Comparison of ENCODE assay signal across 1 cellular context in genomic region chr9:96436456-96437126, GRCh38.
TF ChIP-seq lines count a peak whose summit lies in the region.

No MANE protein-coding gene starts in this region.

TF ChIP-seq in HepG2, 621 proteins besides CTCF, POLR2A, EP300 and RAD21 (continued from another document and continues in another):
- TF ChIP-seq, protein P1, sequence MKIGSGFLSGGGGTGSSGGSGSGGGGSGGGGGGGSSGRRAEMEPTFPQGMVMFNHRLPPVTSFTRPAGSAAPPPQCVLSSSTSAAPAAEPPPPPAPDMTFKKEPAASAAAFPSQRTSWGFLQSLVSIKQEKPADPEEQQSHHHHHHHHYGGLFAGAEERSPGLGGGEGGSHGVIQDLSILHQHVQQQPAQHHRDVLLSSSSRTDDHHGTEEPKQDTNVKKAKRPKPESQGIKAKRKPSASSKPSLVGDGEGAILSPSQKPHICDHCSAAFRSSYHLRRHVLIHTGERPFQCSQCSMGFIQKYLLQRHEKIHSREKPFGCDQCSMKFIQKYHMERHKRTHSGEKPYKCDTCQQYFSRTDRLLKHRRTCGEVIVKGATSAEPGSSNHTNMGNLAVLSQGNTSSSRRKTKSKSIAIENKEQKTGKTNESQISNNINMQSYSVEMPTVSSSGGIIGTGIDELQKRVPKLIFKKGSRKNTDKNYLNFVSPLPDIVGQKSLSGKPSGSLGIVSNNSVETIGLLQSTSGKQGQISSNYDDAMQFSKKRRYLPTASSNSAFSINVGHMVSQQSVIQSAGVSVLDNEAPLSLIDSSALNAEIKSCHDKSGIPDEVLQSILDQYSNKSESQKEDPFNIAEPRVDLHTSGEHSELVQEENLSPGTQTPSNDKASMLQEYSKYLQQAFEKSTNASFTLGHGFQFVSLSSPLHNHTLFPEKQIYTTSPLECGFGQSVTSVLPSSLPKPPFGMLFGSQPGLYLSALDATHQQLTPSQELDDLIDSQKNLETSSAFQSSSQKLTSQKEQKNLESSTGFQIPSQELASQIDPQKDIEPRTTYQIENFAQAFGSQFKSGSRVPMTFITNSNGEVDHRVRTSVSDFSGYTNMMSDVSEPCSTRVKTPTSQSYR (CRISPR knock-in tag; IDR thresholded peaks at IDR 0.05; ENCODE audit: borderline replicate concordance): peak; percentile 47; the same call in 1 of the 2 replicates
- TF ChIP-seq ZC3H13 (CRISPR knock-in tag; IDR thresholded peaks at IDR 0.05): no peak; the same call in 1 of the 2 replicates
- TF ChIP-seq PTBP1 (IDR thresholded peaks at IDR 0.05; ENCODE audit: low read depth, low read length, poor library complexity, severe bottlenecking): no peak
- no peak for TF ChIP-seq SCMH1 (CRISPR knock-in tag; IDR thresholded peaks at IDR 0.05; ENCODE audit: borderline replicate concordance)
- no peak for TF ChIP-seq ZC3H4 (CRISPR knock-in tag; IDR thresholded peaks at IDR 0.05; ENCODE audit: borderline replicate concordance)
- peak; percentile 27; the same call in 1 of the 2 replicates for TF ChIP-seq DNMT1 (CRISPR knock-in tag; IDR thresholded peaks at IDR 0.05)
- TF ChIP-seq TOE1 (CRISPR knock-in tag; IDR thresholded peaks at IDR 0.05): no peak
- peak; percentile 89 for TF ChIP-seq TARDBP (CRISPR knock-in tag; IDR thresholded peaks at IDR 0.05)
- TF ChIP-seq, protein P2, sequence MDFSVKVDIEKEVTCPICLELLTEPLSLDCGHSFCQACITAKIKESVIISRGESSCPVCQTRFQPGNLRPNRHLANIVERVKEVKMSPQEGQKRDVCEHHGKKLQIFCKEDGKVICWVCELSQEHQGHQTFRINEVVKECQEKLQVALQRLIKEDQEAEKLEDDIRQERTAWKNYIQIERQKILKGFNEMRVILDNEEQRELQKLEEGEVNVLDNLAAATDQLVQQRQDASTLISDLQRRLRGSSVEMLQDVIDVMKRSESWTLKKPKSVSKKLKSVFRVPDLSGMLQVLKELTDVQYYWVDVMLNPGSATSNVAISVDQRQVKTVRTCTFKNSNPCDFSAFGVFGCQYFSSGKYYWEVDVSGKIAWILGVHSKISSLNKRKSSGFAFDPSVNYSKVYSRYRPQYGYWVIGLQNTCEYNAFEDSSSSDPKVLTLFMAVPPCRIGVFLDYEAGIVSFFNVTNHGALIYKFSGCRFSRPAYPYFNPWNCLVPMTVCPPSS (IDR thresholded peaks at IDR 0.05): no peak
- TF ChIP-seq MIER3 (CRISPR knock-in tag; IDR thresholded peaks at IDR 0.05; ENCODE audit: borderline replicate concordance): peak; percentile 74; the same call in 1 of the 2 replicates
- no peak for TF ChIP-seq ZKSCAN1 (IDR thresholded peaks at IDR 0.05; ENCODE audit: low read length)
- TF ChIP-seq ZSCAN25 (CRISPR knock-in tag; IDR thresholded peaks at IDR 0.05): peak; percentile 50; the same call in 1 of the 2 replicates
- TF ChIP-seq ARID3A (IDR thresholded peaks at IDR 0.05; ENCODE audit: low read depth, low read length): no peak; the same call in 1 of the 2 replicates
- TF ChIP-seq LBX2 (CRISPR knock-in tag; IDR thresholded peaks at IDR 0.05; ENCODE audit: borderline replicate concordance): peak; percentile 91; the same call in 1 of the 2 replicates
- TF ChIP-seq ZMYM3 (CRISPR knock-in tag; IDR thresholded peaks at IDR 0.05): no peak
- TF ChIP-seq ZNF530 (CRISPR knock-in tag; IDR thresholded peaks at IDR 0.05; ENCODE audit: low read depth): no peak
- TF ChIP-seq ZNF276 (CRISPR knock-in tag; IDR thresholded peaks at IDR 0.05; ENCODE audit: low read depth): peak; percentile 92
- TF ChIP-seq, protein P3, sequence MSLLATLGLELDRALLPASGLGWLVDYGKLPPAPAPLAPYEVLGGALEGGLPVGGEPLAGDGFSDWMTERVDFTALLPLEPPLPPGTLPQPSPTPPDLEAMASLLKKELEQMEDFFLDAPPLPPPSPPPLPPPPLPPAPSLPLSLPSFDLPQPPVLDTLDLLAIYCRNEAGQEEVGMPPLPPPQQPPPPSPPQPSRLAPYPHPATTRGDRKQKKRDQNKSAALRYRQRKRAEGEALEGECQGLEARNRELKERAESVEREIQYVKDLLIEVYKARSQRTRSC (CRISPR knock-in tag; IDR thresholded peaks at IDR 0.05; ENCODE audit: low read depth): no peak
- TF ChIP-seq ATF7-NPFF (CRISPR knock-in tag; IDR thresholded peaks at IDR 0.05; ENCODE audit: low read depth): no peak
- TF ChIP-seq ZNF549 (CRISPR knock-in tag; IDR thresholded peaks at IDR 0.05): no peak
- TF ChIP-seq CSRNP1 (CRISPR knock-in tag; IDR thresholded peaks at IDR 0.05): peak; percentile 27; the same call in 1 of the 2 replicates
- peak; percentile 86 for TF ChIP-seq BRD4 (CRISPR knock-in tag; IDR thresholded peaks at IDR 0.05)
- TF ChIP-seq KIAA2018 (CRISPR knock-in tag; IDR thresholded peaks at IDR 0.05; ENCODE audit: borderline replicate concordance): no peak
- no peak for TF ChIP-seq ZEB1 (IDR thresholded peaks at IDR 0.05; ENCODE audit: insufficient replicate concordance, low read depth)
- peak; percentile 47; the same call in 1 of the 2 replicates for TF ChIP-seq ZNF558 (CRISPR knock-in tag; IDR thresholded peaks at IDR 0.05; ENCODE audit: borderline replicate concordance)
- TF ChIP-seq ZNF468 (CRISPR knock-in tag; IDR thresholded peaks at IDR 0.05): no peak
- peak; percentile 65; the same call in 1 of the 2 replicates for TF ChIP-seq BORCS8-MEF2B (CRISPR knock-in tag; IDR thresholded peaks at IDR 0.05)
- no peak for TF ChIP-seq CREBL2 (CRISPR knock-in tag; IDR thresholded peaks at IDR 0.05; ENCODE audit: borderline replicate concordance)
- TF ChIP-seq ZNF619 (CRISPR knock-in tag; IDR thresholded peaks at IDR 0.05): no peak
- no peak for TF ChIP-seq ZNF432 (CRISPR knock-in tag; IDR thresholded peaks at IDR 0.05; ENCODE audit: borderline replicate concordance)
